ENCODE assay signal across 24 cellular contexts in the genomic region with DNA sequence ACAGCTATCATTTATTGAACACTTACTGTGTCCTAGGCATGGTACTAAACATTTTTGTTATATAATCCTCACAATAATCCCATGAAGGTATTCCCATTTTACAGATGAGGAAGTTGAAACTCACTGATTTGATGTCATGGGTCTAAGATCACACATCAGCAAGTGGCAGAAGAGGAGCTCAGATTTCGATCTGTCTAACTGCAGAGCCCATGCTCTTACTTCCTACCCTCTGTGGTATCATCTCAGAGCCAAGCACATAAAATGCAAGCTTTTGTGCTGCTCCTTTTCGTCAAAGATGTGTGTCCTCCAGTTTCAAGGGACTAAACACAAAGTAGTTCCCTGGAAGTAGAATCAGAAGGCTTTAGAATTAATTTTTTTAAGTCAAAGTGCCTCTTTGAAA.
"Had no signal": no experiment of that assay in that cellular context is flagged by ENCODE, and none has a peak within 500 bp of the region (broad histone marks: within the 10 kb centered on the region; RNA-seq: fewer than 3 reads in every experiment).

No MANE protein-coding gene starts in this region.

- H3K36me3 ChIP-seq: adrenal gland, ascending aorta, gastroesophageal sphincter, heart left ventricle, neutrophil, pancreas, right atrium auricular region, thyroid gland had no signal

- H3K27me3 Mint-ChIP-seq: activated CD4-positive, alpha-beta T cell treated with anti-CD3 and anti-CD28 coated beads, Interleukin-2, amount 10 ng/mL, durations not matched to agents 7 days and 5 days; central memory CD8-positive, alpha-beta T cell; memory B cell; naive thymus-derived CD8-positive, alpha-beta T cell; T-cell had no signal

- H3K9me3 ChIP-seq: adrenal gland, ascending aorta, gastroesophageal sphincter, heart left ventricle, neutrophil, pancreas, psoas muscle, right atrium auricular region, thyroid gland had no signal

- FAIRE-seq: islet of Langerhans, pancreas had no signal

- DNase-seq: activated CD4-positive, alpha-beta T cell treated with anti-CD3 and anti-CD28 coated beads, Interleukin-2, amount 10 ng/mL, durations not matched to agents 7 days and 5 days; activated CD4-positive, CD25-positive, alpha-beta regulatory T cell treated with anti-CD3 and anti-CD28 coated beads, Interleukin-2, amount 50 U/mL, for 72 hours; activated CD8-positive, alpha-beta T cell treated with anti-CD3 and anti-CD28 coated beads, Interleukin-2, amount 10 ng/mL, durations not matched to agents 7 days and 5 days; adrenal gland; endodermal cell; heart left ventricle; naive thymus-derived CD8-positive, alpha-beta T cell; pancreas; psoas muscle; stimulated activated CD4-positive, alpha-beta T cell treated with anti-CD3 and anti-CD28 coated beads, Interleukin-4, amount 100 ng/mL, for 24 hours; stimulated activated naive CD4-positive, alpha-beta T cell treated with Interleukin-2 at 50 U/mL for 16 hours; T-cell; thyroid gland had no signal

- H3K4me3 Mint-ChIP-seq: activated CD4-positive, alpha-beta T cell treated with anti-CD3 and anti-CD28 coated beads, Interleukin-2, amount 10 ng/mL, durations not matched to agents 7 days and 5 days; activated CD8-positive, alpha-beta T cell treated with anti-CD3 and anti-CD28 coated beads, Interleukin-2, amount 10 ng/mL, durations not matched to agents 7 days and 5 days; central memory CD8-positive, alpha-beta T cell; endodermal cell; memory B cell; naive thymus-derived CD8-positive, alpha-beta T cell; T-cell; T-helper 2 cell treated with Interferon-gamma antibody and Interleukin-4, amounts not matched to agents 5 μg/mL and 100 μg/mL, for 36 hours had no signal

- H3K4me1 Mint-ChIP-seq: central memory CD8-positive, alpha-beta T cell; memory B cell; T-cell had no signal

- H3K27ac ChIP-seq: adrenal gland, ascending aorta, coronary artery, gastroesophageal sphincter, heart left ventricle, neutrophil, pancreas, psoas muscle, right atrium auricular region, thyroid gland, VCaP had no signal

- H3K9me3 Mint-ChIP-seq: activated CD4-positive, alpha-beta T cell treated with anti-CD3 and anti-CD28 coated beads, Interleukin-2, amount 10 ng/mL, durations not matched to agents 7 days and 5 days; activated naive CD4-positive, alpha-beta T cell treated with anti-CD3 and anti-CD28 coated beads, Interleukin-2, amount 50 U/mL, for 72 hours; central memory CD8-positive, alpha-beta T cell; endodermal cell; memory B cell; naive thymus-derived CD8-positive, alpha-beta T cell; T-cell; T-helper 2 cell treated with Interferon-gamma antibody and Interleukin-4, amounts not matched to agents 5 μg/mL and 100 μg/mL, for 36 hours had no signal

- H3K4me3 ChIP-seq: adrenal gland, ascending aorta, coronary artery, gastroesophageal sphincter, heart left ventricle, pancreas, psoas muscle, right atrium auricular region, thyroid gland had no signal

- H3K4me1 ChIP-seq: adrenal gland, ascending aorta, psoas muscle had no signal

- H3K27ac Mint-ChIP-seq: activated CD4-positive, alpha-beta T cell treated with anti-CD3 and anti-CD28 coated beads, Interleukin-2, amount 10 ng/mL, durations not matched to agents 7 days and 5 days; activated CD8-positive, alpha-beta T cell treated with anti-CD3 and anti-CD28 coated beads, Interleukin-2, amount 10 ng/mL, durations not matched to agents 7 days and 5 days; activated naive CD4-positive, alpha-beta T cell treated with anti-CD3 and anti-CD28 coated beads, Interleukin-2, amount 50 U/mL, for 72 hours; memory B cell; T-cell; T-helper 2 cell treated with Interferon-gamma antibody and Interleukin-4, amounts not matched to agents 5 μg/mL and 100 μg/mL, for 36 hours had no signal

- H3K36me3 Mint-ChIP-seq: activated naive CD4-positive, alpha-beta T cell treated with anti-CD3 and anti-CD28 coated beads, Interleukin-2, amount 50 U/mL, for 72 hours; memory B cell; naive thymus-derived CD8-positive, alpha-beta T cell had no signal

- ATAC-seq: activated CD8-positive, alpha-beta T cell treated with anti-CD3 and anti-CD28 coated beads, Interleukin-2, amount 10 ng/mL, durations not matched to agents 7 days and 5 days; activated naive CD4-positive, alpha-beta T cell treated with anti-CD3 and anti-CD28 coated beads, Interleukin-2, amount 50 U/mL, for 72 hours; gastroesophageal sphincter; heart left ventricle; naive thymus-derived CD8-positive, alpha-beta T cell; psoas muscle; T-cell had no signal

- H3K27me3 ChIP-seq: adrenal gland, ascending aorta, gastroesophageal sphincter, heart left ventricle, neutrophil, pancreas, right atrium auricular region, thyroid gland had no signal
